In genomic region chr15:66503780-66504562, GRCh38 we compare ENCODE assay signal across 1 cellular context.
TF ChIP-seq lines count a peak whose summit lies in the region.

No MANE protein-coding gene starts in this region.

TF ChIP-seq in K562, 482 proteins besides CTCF, POLR2A, EP300 and RAD21 (continues in another document):
- TF ChIP-seq L3MBTL2 (IDR thresholded peaks at IDR 0.05), result no peak
- TF ChIP-seq MEIS2 (IDR thresholded peaks at IDR 0.05; ENCODE audit: partially characterized antibody), result no peak
- TF ChIP-seq CBFA2T3 (IDR thresholded peaks at IDR 0.05), result no peak
- TF ChIP-seq ZNF174 (CRISPR knock-in tag; IDR thresholded peaks at IDR 0.05), result no peak
- peak in 1 of 2 experiments; percentile 64; a peak in 1 of 4 replicates for TF ChIP-seq SIN3A (IDR thresholded peaks at IDR 0.05; ENCODE audit: borderline replicate concordance in 2 of 2, control insufficient read depth in 1 of 2, low read depth in 2 of 2, low read length in 2 of 2)
- no peak for TF ChIP-seq HEY1 (CRISPR knock-in tag; IDR thresholded peaks at IDR 0.05; ENCODE audit: borderline replicate concordance)
- no peak for TF ChIP-seq ARNT (IDR thresholded peaks at IDR 0.05)
- TF ChIP-seq THAP12 (CRISPR knock-in tag; IDR thresholded peaks at IDR 0.05), result no peak
- TF ChIP-seq PKNOX1 (IDR thresholded peaks at IDR 0.05), result no peak
- TF ChIP-seq MCM3 (IDR thresholded peaks at IDR 0.05), result no peak
- TF ChIP-seq PTBP1 (IDR thresholded peaks at IDR 0.05; ENCODE audit: low read depth, low read length), result 0 out of 2 replicates have a peak, but pooled peaks have one; percentile 4
- TF ChIP-seq ARHGAP35 (IDR thresholded peaks at IDR 0.05; ENCODE audit: partially characterized antibody), result no peak
- peak; percentile 68; the same call in 1 of the 2 replicates for TF ChIP-seq LARP7 (IDR thresholded peaks at IDR 0.05)
- no peak for TF ChIP-seq BCL6 (CRISPR knock-in tag; IDR thresholded peaks at IDR 0.05)
- TF ChIP-seq ZMIZ1 (IDR thresholded peaks at IDR 0.05; ENCODE audit: low read depth in 2 of 2, low read length in 2 of 2), result 0 out of 4 replicates have a peak, but pooled peaks of 1 of the 2 experiments have one; percentile 21
- no peak for TF ChIP-seq NEUROD1 (IDR thresholded peaks at IDR 0.05; ENCODE audit: borderline replicate concordance, low read depth, low read length, partially characterized antibody)
- TF ChIP-seq BCLAF1 (IDR thresholded peaks at IDR 0.05; ENCODE audit: borderline replicate concordance in 1 of 2, control insufficient read depth in 1 of 2, low read depth in 2 of 2, low read length in 1 of 2), result 0 out of 4 replicates have a peak, but pooled peaks of 1 of the 2 experiments have one; percentile 12
- TF ChIP-seq ATF3 (IDR thresholded peaks at IDR 0.05), result no peak
- TF ChIP-seq ATF3 (CRISPR knock-in tag; conservative IDR thresholded peaks at IDR 0.05), result no peak
- TF ChIP-seq ZNF253 (CRISPR knock-in tag; conservative IDR thresholded peaks at IDR 0.05), result 0 out of 2 replicates have a peak, but pooled peaks have one; percentile 23
- TF ChIP-seq HDAC1 (IDR thresholded peaks at IDR 0.05), result peak in 1 of 2 experiments; percentile 51; a peak in 1 of 4 replicates
- 0 out of 2 replicates have a peak, but pooled peaks have one; percentile 35 for TF ChIP-seq RFX7 (CRISPR knock-in tag; IDR thresholded peaks at IDR 0.05)
- TF ChIP-seq MGA (IDR thresholded peaks at IDR 0.05), result no peak
- no peak for TF ChIP-seq ASH1L (IDR thresholded peaks at IDR 0.05; ENCODE audit: borderline replicate concordance, low read depth, partially characterized antibody)
- 0 out of 2 replicates have a peak, but pooled peaks have one; percentile 10 for TF ChIP-seq SMC3 (conservative IDR thresholded peaks at IDR 0.05; ENCODE audit: insufficient read depth, low read depth, low read length)
- TF ChIP-seq ZNF121 (CRISPR knock-in tag; conservative IDR thresholded peaks at IDR 0.05), result no peak
- TF ChIP-seq MXI1 (IDR thresholded peaks at IDR 0.05; ENCODE audit: low read depth, low read length), result peak; percentile 17; the same call in 1 of the 2 replicates
- no peak for TF ChIP-seq ZBTB49 (CRISPR knock-in tag; IDR thresholded peaks at IDR 0.05; ENCODE audit: borderline replicate concordance)
- no peak for TF ChIP-seq DPF2 (IDR thresholded peaks at IDR 0.05)
- no peak for TF ChIP-seq HNRNPLL (IDR thresholded peaks at IDR 0.05; ENCODE audit: low read depth, low read length, poor library complexity, severe bottlenecking)
- TF ChIP-seq CHD1 (IDR thresholded peaks at IDR 0.05; ENCODE audit: low read length), result peak; percentile 61
